In genomic region chr13:21625366-21625765, GRCh38 we compare ENCODE assay signal across 8 cellular contexts. TPM values are rescaled to one million over a fixed set of nuclear protein-coding genes. Genes with fewer than 3 reads are reported as not detected.
DNase-seq lines count a peak whose midpoint lies in the region; ATAC-seq and TF ChIP-seq lines count a peak whose summit lies in the region.

No MANE protein-coding gene starts in this region.

- H3K36me3 ChIP-seq in Peyer's patch = no peaks in the 10 kb centered on the region

- DNase-seq in DMS 273 (lab: John Stamatoyannopoulos, UW; ENCODE audit: unreplicated experiment) (peak; percentile 36), DMS 273 treated with DMSO at 0.1 percent for 48 hours (lab: John Stamatoyannopoulos, UW) (no peak), HT-29 (ENCODE audit: low spot score) (peak; percentile 82), Peyer's patch (peak in 1 of 3 donors; percentile 58), fibroblast of the aortic adventitia (ENCODE audit: low read depth) (peak; percentile 50), epidermal melanocyte (ENCODE audit: insufficient read length, low spot score) (no peak)

- no peaks in the 10 kb centered on the region for H3K27me3 ChIP-seq in Peyer's patch

- H3K27ac ChIP-seq in Peyer's patch = no peak overlapping the region

- no peaks in the 10 kb centered on the region for H3K9me3 ChIP-seq in Peyer's patch

- no peak for TF ChIP-seq POLR2A in Peyer's patch (IDR thresholded peaks at IDR 0.05)

- H3K4me3 ChIP-seq in Peyer's patch = no peak overlapping the region
- no peak overlapping the region for H3K4me3 ChIP-seq in fibroblast of the aortic adventitia (ENCODE audit: low read depth, low read length)

- no peak for ATAC-seq in HG02571 (IDR thresholded peaks at IDR 0.05; ENCODE audit: unreplicated experiment)
- no peak for ATAC-seq in GM19463 (IDR thresholded peaks at IDR 0.05; ENCODE audit: unreplicated experiment)

- no peaks in the 10 kb centered on the region for H3K4me1 ChIP-seq in Peyer's patch

- TF ChIP-seq CTCF in Peyer's patch (IDR thresholded peaks at IDR 0.05) = peak in 4 of 6 experiments; percentile 33 to 76 (median 68)
- TF ChIP-seq CTCF in fibroblast of the aortic adventitia (IDR thresholded peaks at IDR 0.05; ENCODE audit: insufficient read depth, low read length) = peak; percentile 51

RNA-seq across cellular contexts. Expression of gene MICU2, which starts 21.4 kb away (rescaled TPM):
- 148 and 170 TPM in 2 replicates for total RNA-seq in HT-29 (2014; rRNA removed; shearing (Covaris generic))
- total RNA-seq in Peyer's patch (100 to 1,000 TPM in 1 of 4 donors, 10 to 100 TPM in 3; 78.9 to 101 (median 87.4) TPM), fibroblast of the aortic adventitia (ENCODE audit: low replicate concordance) (51.8 and 57.7 TPM in 2 replicates)

RNA-seq across cellular contexts. Expression of gene FGF9, which starts 45.5 kb away (rescaled TPM):
- total RNA-seq in HT-29 (2014; rRNA removed; shearing (Covaris generic)) = 3.7 and 8.3 TPM in 2 replicates
- 1 to 10 TPM in 3 of 4 donors, not detected in 1; 1.8 to 3.8 (median 2.3) TPM for total RNA-seq in Peyer's patch
- total RNA-seq in fibroblast of the aortic adventitia (ENCODE audit: low replicate concordance) = 0.18 and 2.5 TPM in 2 replicates

Comparison
In these comparisons a context has a peak if more than half of its experiments do, and no peak if none do; other contexts are left out.
1. DNase-seq: peak in DMS 273 (single experiment), HT-29 (single experiment) and fibroblast of the aortic adventitia (single experiment); none in DMS 273 treated with DMSO at 0.1 percent for 48 hours (single experiment) and epidermal melanocyte (single experiment).